ENCODE assay signal across 1 cellular context in the genomic region with DNA sequence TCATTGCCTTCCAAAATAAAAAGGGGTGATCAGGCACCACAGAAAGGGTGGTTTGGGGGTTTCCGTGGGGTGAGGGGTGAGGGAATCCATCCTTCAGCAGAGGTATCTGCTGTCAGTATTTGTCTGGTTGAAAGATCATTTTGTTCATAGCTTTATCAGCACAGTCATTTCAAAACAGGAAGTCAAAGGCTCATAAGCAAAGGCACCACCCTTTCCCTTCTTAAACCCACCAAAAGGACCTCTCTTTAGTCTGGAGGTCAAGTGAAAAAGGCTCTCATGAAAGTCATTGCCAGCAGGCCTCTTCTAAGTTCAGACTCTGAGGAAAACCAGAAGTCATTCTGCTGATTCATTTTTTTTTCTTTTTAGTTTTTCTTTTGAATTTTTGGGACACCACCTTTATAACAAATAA.
TF ChIP-seq lines count a peak whose summit lies in the region.

No MANE protein-coding gene starts in this region.

TF ChIP-seq in SK-N-SH, 30 proteins besides CTCF, POLR2A, EP300 and RAD21:
- TF ChIP-seq FOSL2 (IDR thresholded peaks at IDR 0.05; ENCODE audit: borderline replicate concordance, low read depth) (no peak), RXRA (IDR thresholded peaks at IDR 0.05; ENCODE audit: borderline replicate concordance, low read depth) (no peak), FOXM1 (IDR thresholded peaks at IDR 0.05; ENCODE audit: low read depth) (no peak), TAF1 (IDR thresholded peaks at IDR 0.05; ENCODE audit: borderline replicate concordance, low read depth, low read length) (no peak), ELF1 (IDR thresholded peaks at IDR 0.05) (no peak), TEAD4 (IDR thresholded peaks at IDR 0.05; ENCODE audit: borderline replicate concordance, insufficient read depth) (no peak)
- TF ChIP-seq, protein P1, sequence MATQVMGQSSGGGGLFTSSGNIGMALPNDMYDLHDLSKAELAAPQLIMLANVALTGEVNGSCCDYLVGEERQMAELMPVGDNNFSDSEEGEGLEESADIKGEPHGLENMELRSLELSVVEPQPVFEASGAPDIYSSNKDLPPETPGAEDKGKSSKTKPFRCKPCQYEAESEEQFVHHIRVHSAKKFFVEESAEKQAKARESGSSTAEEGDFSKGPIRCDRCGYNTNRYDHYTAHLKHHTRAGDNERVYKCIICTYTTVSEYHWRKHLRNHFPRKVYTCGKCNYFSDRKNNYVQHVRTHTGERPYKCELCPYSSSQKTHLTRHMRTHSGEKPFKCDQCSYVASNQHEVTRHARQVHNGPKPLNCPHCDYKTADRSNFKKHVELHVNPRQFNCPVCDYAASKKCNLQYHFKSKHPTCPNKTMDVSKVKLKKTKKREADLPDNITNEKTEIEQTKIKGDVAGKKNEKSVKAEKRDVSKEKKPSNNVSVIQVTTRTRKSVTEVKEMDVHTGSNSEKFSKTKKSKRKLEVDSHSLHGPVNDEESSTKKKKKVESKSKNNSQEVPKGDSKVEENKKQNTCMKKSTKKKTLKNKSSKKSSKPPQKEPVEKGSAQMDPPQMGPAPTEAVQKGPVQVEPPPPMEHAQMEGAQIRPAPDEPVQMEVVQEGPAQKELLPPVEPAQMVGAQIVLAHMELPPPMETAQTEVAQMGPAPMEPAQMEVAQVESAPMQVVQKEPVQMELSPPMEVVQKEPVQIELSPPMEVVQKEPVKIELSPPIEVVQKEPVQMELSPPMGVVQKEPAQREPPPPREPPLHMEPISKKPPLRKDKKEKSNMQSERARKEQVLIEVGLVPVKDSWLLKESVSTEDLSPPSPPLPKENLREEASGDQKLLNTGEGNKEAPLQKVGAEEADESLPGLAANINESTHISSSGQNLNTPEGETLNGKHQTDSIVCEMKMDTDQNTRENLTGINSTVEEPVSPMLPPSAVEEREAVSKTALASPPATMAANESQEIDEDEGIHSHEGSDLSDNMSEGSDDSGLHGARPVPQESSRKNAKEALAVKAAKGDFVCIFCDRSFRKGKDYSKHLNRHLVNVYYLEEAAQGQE (IDR thresholded peaks at IDR 0.05; ENCODE audit: low read depth, low read length) = no peak
- TF ChIP-seq, protein P2, sequence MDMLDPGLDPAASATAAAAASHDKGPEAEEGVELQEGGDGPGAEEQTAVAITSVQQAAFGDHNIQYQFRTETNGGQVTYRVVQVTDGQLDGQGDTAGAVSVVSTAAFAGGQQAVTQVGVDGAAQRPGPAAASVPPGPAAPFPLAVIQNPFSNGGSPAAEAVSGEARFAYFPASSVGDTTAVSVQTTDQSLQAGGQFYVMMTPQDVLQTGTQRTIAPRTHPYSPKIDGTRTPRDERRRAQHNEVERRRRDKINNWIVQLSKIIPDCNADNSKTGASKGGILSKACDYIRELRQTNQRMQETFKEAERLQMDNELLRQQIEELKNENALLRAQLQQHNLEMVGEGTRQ (IDR thresholded peaks at IDR 0.05; ENCODE audit: borderline replicate concordance, low read depth, low read length) = no peak
